In the genomic region with DNA sequence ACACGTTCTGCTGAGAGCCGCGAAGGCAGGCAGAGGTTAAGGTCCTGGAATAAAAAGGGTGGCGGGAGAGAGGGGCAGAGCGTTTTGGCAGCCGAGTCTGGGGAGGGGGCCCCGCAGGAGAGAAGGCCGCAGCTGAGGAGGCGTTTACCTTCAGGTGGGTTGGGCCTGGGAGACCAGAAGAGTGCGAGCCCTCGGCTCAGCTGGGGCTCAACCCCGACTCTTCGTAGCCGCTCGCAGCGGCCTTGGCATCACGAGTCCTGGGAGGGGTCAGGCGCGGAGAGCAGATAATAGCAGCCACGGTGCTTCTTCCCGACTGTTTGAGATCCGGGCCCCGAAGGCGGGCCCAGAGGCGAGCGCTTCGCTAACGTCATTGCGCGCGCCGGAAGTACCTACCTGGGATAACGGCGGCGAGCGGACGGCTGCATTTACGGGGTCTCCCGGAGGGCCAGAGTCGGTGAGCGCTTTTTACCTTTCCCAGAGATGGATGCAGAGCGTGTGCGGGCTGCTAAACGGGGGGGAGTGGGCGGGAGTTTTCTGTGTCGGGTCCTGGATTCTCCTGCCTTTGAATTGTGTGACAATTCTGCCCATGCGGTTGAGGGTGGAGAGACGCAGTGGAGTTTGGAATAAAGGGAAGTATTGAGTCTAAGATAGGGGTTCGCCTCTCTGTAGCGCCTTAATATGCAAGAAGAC, we compare ENCODE assay signal across 8 cellular contexts. TPM values are rescaled to one million over a fixed set of nuclear protein-coding genes. Genes with fewer than 3 reads are reported as not detected.
DNase-seq lines count a peak whose midpoint lies in the region; ATAC-seq and TF ChIP-seq lines count a peak whose summit lies in the region.

A gene with protein sequence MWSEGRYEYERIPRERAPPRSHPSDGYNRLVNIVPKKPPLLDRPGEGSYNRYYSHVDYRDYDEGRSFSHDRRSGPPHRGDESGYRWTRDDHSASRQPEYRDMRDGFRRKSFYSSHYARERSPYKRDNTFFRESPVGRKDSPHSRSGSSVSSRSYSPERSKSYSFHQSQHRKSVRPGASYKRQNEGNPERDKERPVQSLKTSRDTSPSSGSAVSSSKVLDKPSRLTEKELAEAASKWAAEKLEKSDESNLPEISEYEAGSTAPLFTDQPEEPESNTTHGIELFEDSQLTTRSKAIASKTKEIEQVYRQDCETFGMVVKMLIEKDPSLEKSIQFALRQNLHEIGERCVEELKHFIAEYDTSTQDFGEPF (plus strand): TSS at position 392 of the 690 bp plus-strand sequence. CDS start 9,736 bp downstream, outside the sequence.
A gene with protein sequence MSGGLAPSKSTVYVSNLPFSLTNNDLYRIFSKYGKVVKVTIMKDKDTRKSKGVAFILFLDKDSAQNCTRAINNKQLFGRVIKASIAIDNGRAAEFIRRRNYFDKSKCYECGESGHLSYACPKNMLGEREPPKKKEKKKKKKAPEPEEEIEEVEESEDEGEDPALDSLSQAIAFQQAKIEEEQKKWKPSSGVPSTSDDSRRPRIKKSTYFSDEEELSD (minus strand): TSS at position 319 of the 690 bp plus-strand sequence. CDS start 1,992 bp downstream, outside the sequence.

- H3K4me1 Mint-ChIP-seq in GM23338 (peaks cover 15% of the 10 kb centered on the region), neural crest cell (peaks cover 42% of the 10 kb centered on the region)

- ATAC-seq in GM23338 = peak; percentile 98

- peak within 1 kb of the TSS; percentile 94 for H3K27ac ChIP-seq in GM23338 (ENCODE audit: low read depth)
- peak within 1 kb of the TSS; percentile 86 for H3K27ac ChIP-seq in stomach smooth muscle (ENCODE audit: low read length)

- peak within 1 kb of the TSS; percentile 95 to 96 for H3K9ac ChIP-seq in stomach smooth muscle (ENCODE audit: low read length in 2 of 2)

- H3K4me3 Mint-ChIP-seq in GM23338 (peak within 1 kb of the TSS; percentile 91), neural crest cell (peak within 1 kb of the TSS; percentile 95)

- no peak for TF ChIP-seq CTCF in GM23338 (conservative IDR thresholded peaks at IDR 0.05; ENCODE audit: low read depth in 2 of 2)
- TF ChIP-seq CTCF in foreskin fibroblast (IDR thresholded peaks at IDR 0.05; ENCODE audit: low read depth, low read length) = no peak
- TF ChIP-seq CTCF in neural crest cell (conservative IDR thresholded peaks at IDR 0.05) = no peak

- H3K27me3 Mint-ChIP-seq in GM23338 (ENCODE audit: insufficient read depth, low read depth, poor library complexity) (peaks cover 14% of the 10 kb centered on the region), neural crest cell (ENCODE audit: low read depth) (no peaks in the 10 kb centered on the region)

- peaks cover 56% of the 10 kb centered on the region for H3K79me2 ChIP-seq in GM23338 (replicated peaks; ENCODE audit: insufficient read depth)

- H3K9me3 ChIP-seq in stomach smooth muscle (ENCODE audit: control insufficient read depth in 2 of 2, low read length in 2 of 2) = no peaks in the 10 kb centered on the region

- peak within 1 kb of the TSS; percentile 98 for H3K4me2 ChIP-seq in GM23338

- H4K20me1 ChIP-seq in GM23338 (replicated peaks; ENCODE audit: insufficient read depth) = peaks cover 26% of the 10 kb centered on the region

- H2AFZ ChIP-seq in GM23338 = peak within 1 kb of the TSS; percentile 95

- H3K9me3 Mint-ChIP-seq in GM23338 (no peaks in the 10 kb centered on the region), neural crest cell (no peaks in the 10 kb centered on the region)

- H3K4me1 ChIP-seq in GM23338 (ENCODE audit: insufficient read depth) (peaks cover 18% of the 10 kb centered on the region; the same call in 1 of the 2 replicates), stomach smooth muscle (ENCODE audit: control insufficient read depth, insufficient read depth, low read length) (peaks cover 11% of the 10 kb centered on the region)

- peak within 1 kb of the TSS; percentile 66 for H3K4me3 ChIP-seq in GM23338
- peak within 1 kb of the TSS; percentile 68 to 88 for H3K4me3 ChIP-seq in foreskin fibroblast (ENCODE audit: low read depth in 1 of 2, low read length in 2 of 2)
- H3K4me3 ChIP-seq in stomach smooth muscle (ENCODE audit: low read length in 2 of 2) = peak within 1 kb of the TSS; percentile 88 to 95

- DNase-seq in EL (peak; percentile 82), GM23338 (ENCODE audit: low spot score) (peak; percentile 95), Kasumi-1 (lab: John Stamatoyannopoulos, UW) (peak; percentile 87 to 88), SHP77 treated with DMSO at 0.1 percent for 48 hours (lab: John Stamatoyannopoulos, UW) (peak; percentile 48), foreskin fibroblast (peak; percentile 68 to 89), neural crest cell (ENCODE audit: low read depth, low spot score) (peak; percentile 65)
- peak; percentile 93 for DNase-seq in activated effector memory CD4-positive, alpha-beta T cell treated with anti-CD3 and anti-CD28 coated beads, Interleukin-2, amount 50 U/mL, for 16 hours

- H3K36me3 ChIP-seq in GM23338 (ENCODE audit: insufficient read depth) (no peaks in the 10 kb centered on the region), stomach smooth muscle (ENCODE audit: control insufficient read depth in 2 of 2, insufficient read depth in 2 of 2, low read length in 2 of 2) (peaks cover 0 to 4% of the 10 kb centered on the region in 2 donors)

- H3K27ac Mint-ChIP-seq in GM23338 (peak within 1 kb of the TSS; percentile 96), neural crest cell (ENCODE audit: unreplicated experiment) (peak within 1 kb of the TSS; percentile 99)

- H3F3A ChIP-seq in GM23338 (replicated peaks; ENCODE audit: low read depth) = no peaks in the 10 kb centered on the region; the same call in 1 of the 2 replicates

- H3K27me3 ChIP-seq in GM23338 (ENCODE audit: insufficient read depth) = no peaks in the 10 kb centered on the region
- H3K27me3 ChIP-seq in stomach smooth muscle (ENCODE audit: control insufficient read depth in 1 of 2, insufficient read depth in 2 of 2, low read length in 2 of 2) = no peaks in the 10 kb centered on the region

- H3K9me2 ChIP-seq in GM23338 (ENCODE audit: insufficient read depth) = no peaks in the 10 kb centered on the region

- H3K36me3 Mint-ChIP-seq in GM23338 (ENCODE audit: low read depth) (peaks cover 3% of the 10 kb centered on the region; the same call in 1 of the 3 replicates), neural crest cell (ENCODE audit: low read depth) (peaks cover 3% of the 10 kb centered on the region)

TF ChIP-seq in GM23338, 12 proteins besides CTCF, POLR2A, EP300 and RAD21:
- TF ChIP-seq CREB1 (CRISPR knock-in tag; IDR thresholded peaks at IDR 0.05; ENCODE audit: low read depth) = peak; percentile 96
- TF ChIP-seq POLR2AphosphoS5 (IDR thresholded peaks at IDR 0.05; ENCODE audit: low read depth) = peak; percentile 83
- TF ChIP-seq EZH2phosphoT487 (IDR thresholded peaks at IDR 0.05; ENCODE audit: unreplicated experiment) = no peak
- TF ChIP-seq, protein P1, sequence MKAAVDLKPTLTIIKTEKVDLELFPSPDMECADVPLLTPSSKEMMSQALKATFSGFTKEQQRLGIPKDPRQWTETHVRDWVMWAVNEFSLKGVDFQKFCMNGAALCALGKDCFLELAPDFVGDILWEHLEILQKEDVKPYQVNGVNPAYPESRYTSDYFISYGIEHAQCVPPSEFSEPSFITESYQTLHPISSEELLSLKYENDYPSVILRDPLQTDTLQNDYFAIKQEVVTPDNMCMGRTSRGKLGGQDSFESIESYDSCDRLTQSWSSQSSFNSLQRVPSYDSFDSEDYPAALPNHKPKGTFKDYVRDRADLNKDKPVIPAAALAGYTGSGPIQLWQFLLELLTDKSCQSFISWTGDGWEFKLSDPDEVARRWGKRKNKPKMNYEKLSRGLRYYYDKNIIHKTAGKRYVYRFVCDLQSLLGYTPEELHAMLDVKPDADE (IDR thresholded peaks at IDR 0.05) = peak; percentile 37; the same call in 1 of the 2 replicates
- no peak for TF ChIP-seq NANOG (IDR thresholded peaks at IDR 0.05; ENCODE audit: borderline replicate concordance)
- TF ChIP-seq EZH2 (IDR thresholded peaks at IDR 0.05; ENCODE audit: low read depth, unreplicated experiment) = no peak

RNA-seq across cellular contexts. Expression of the first gene that starts in this region (rescaled TPM):
- 69.6 and 93.0 TPM in 2 replicates for total RNA-seq in GM23338 (2014; rRNA removed; shearing (Covaris generic))
- polyA plus RNA-seq in GM23338 (2016; fragmentation: Nextera tagmentation; extraction: Ambion mirVana) = 90.0 and 103 TPM in 2 replicates
- total RNA-seq in neural crest cell = 57.9 and 66.0 TPM in 2 replicates

RNA-seq across cellular contexts. Expression of the second gene that starts in this region (rescaled TPM):
- 18.1 and 24.7 TPM in 2 replicates for total RNA-seq in GM23338 (2014; rRNA removed; shearing (Covaris generic))
- polyA plus RNA-seq in GM23338 (2016; fragmentation: Nextera tagmentation; extraction: Ambion mirVana) = 249 and 256 TPM in 2 replicates
- total RNA-seq in neural crest cell = 59.4 and 65.2 TPM in 2 replicates

Comparison
In these comparisons a context has a peak if more than half of its experiments do, and no peak if none do; other contexts are left out.
1. Peak in every context shown above with its lines: DNase-seq, ATAC-seq, H3K4me3 ChIP-seq and H3K27ac ChIP-seq.